8 cellular contexts compared by ENCODE assay signal in genomic region chr12:55822228-55822627, GRCh38. TPM values are rescaled to one million over a fixed set of nuclear protein-coding genes. Genes with fewer than 3 reads are reported as not detected.
A peak's percentile ranks its signal among the peaks of the same experiment; 100 is the strongest.
DNase-seq lines count a peak whose midpoint lies in the region; ATAC-seq and TF ChIP-seq lines count a peak whose summit lies in the region.

No MANE protein-coding gene starts in this region.

- H3K4me1 ChIP-seq in Peyer's patch (peaks cover 0 to 45% (median 3%) of the 10 kb centered on the region in 4 donors), transverse colon (peaks cover 0 to 43% (median 22%) of the 10 kb centered on the region in 4 donors)

- TF ChIP-seq CTCF in natural killer cell (IDR thresholded peaks at IDR 0.05) (no peak), Peyer's patch (IDR thresholded peaks at IDR 0.05) (peak in 4 of 6 experiments; percentile 7 to 24 (median 22)), epithelial cell of proximal tubule (conservative IDR thresholded peaks at IDR 0.05; ENCODE audit: low read depth, low read length) (peak; percentile 74), transverse colon (IDR thresholded peaks at IDR 0.05) (peak in 3 of 5 experiments; percentile 12 to 25 (median 18))

- H3K4me1 Mint-ChIP-seq in natural killer cell = peaks cover 20 to 22% of the 10 kb centered on the region in 2 donors
- peaks cover 31 to 32% of the 10 kb centered on the region in 2 donors for H3K4me1 Mint-ChIP-seq in natural killer cell treated with Interleukin-12 subunit alpha and Interleukin-12 subunit beta and Interleukin-15 and Interleukin-18, amount 100 ng/mL, for 72 hours (ENCODE audit: low read depth in 2 of 2)

- no peak for TF ChIP-seq POLR2A in Peyer's patch (IDR thresholded peaks at IDR 0.05)
- no peak for TF ChIP-seq POLR2A in transverse colon (IDR thresholded peaks at IDR 0.05)

- no peak overlapping the region for H3K4me3 Mint-ChIP-seq in natural killer cell
- no peak overlapping the region for H3K4me3 Mint-ChIP-seq in natural killer cell treated with Interleukin-12 subunit alpha and Interleukin-12 subunit beta and Interleukin-15 and Interleukin-18, amount 100 ng/mL, for 72 hours

- ATAC-seq in natural killer cell (no peak), HG02642 (IDR thresholded peaks at IDR 0.05; ENCODE audit: poor library complexity, unreplicated experiment) (no peak)
- ATAC-seq in natural killer cell treated with Interleukin-12 subunit alpha and Interleukin-12 subunit beta and Interleukin-15 and Interleukin-18, amount 100 ng/mL, for 72 hours = no peak

- 31 to 38% methylated on average over 5 to 6 of the region's 6 CpGs for WGBS in transverse colon (ENCODE audit: low coverage in 1 of 2), 2 donors

- DNase-seq in natural killer cell (no peak), Peyer's patch (peak in 1 of 3 donors; percentile 46), epithelial cell of proximal tubule (ENCODE audit: low read depth) (no peak), transverse colon (no peak), NCI-H146 treated with DMSO at 0.1 percent for 48 hours (lab: John Stamatoyannopoulos, UW; ENCODE audit: unreplicated experiment) (no peak)
- DNase-seq in natural killer cell treated with Interleukin-12 subunit alpha and Interleukin-12 subunit beta and Interleukin-15 and Interleukin-18, amount 100 ng/mL, for 72 hours (ENCODE audit: low spot score) = no peak
- DNase-seq in stimulated activated CD4-positive, alpha-beta T cell treated with anti-CD3 and anti-CD28 coated beads, Interleukin-2, amount 100 ng/mL, for 24 hours = no peak

- H3K27me3 Mint-ChIP-seq in natural killer cell (ENCODE audit: low read depth in 2 of 2) = no peaks in the 10 kb centered on the region
- no peaks in the 10 kb centered on the region for H3K27me3 Mint-ChIP-seq in natural killer cell treated with Interleukin-12 subunit alpha and Interleukin-12 subunit beta and Interleukin-15 and Interleukin-18, amount 100 ng/mL, for 72 hours

- no peak overlapping the region for H3K4me3 ChIP-seq in Peyer's patch
- H3K4me3 ChIP-seq in epithelial cell of proximal tubule (ENCODE audit: low read depth, low read length) = no peak overlapping the region
- no peak overlapping the region for H3K4me3 ChIP-seq in transverse colon

- in situ Hi-C loops in transverse colon (cut with MboI; ENCODE audit: low pct_ligation_motif_present in 1 of 4, low pct_unique_long_range_greater_than_20kb in 1 of 4, low sequenced_read_pairs in 3 of 4) = loop anchor here in 1 of 4 donors (25.0 kb wide), 1 partner anchor 115 kb away; the partner anchor contains the start of genes DGKA and PYM1

- no peak for TF ChIP-seq EP300 in transverse colon (IDR thresholded peaks at IDR 0.05; ENCODE audit: low read depth)

- no peaks in the 10 kb centered on the region for H3K27me3 ChIP-seq in Peyer's patch
- no peaks in the 10 kb centered on the region for H3K27me3 ChIP-seq in transverse colon

- H3K9me3 Mint-ChIP-seq in natural killer cell = no peaks in the 10 kb centered on the region
- H3K9me3 Mint-ChIP-seq in natural killer cell treated with Interleukin-12 subunit alpha and Interleukin-12 subunit beta and Interleukin-15 and Interleukin-18, amount 100 ng/mL, for 72 hours = no peaks in the 10 kb centered on the region

- H3K36me3 ChIP-seq in Peyer's patch (peaks cover 0 to 36% (median 0%) of the 10 kb centered on the region in 3 donors), transverse colon (peaks cover 0 to 33% (median 13%) of the 10 kb centered on the region in 4 donors)

- H3K27ac Mint-ChIP-seq in natural killer cell = peak overlapping the region; percentile 8 to 44
- peak overlapping the region in 1 of 2 donors; percentile 63 for H3K27ac Mint-ChIP-seq in natural killer cell treated with Interleukin-12 subunit alpha and Interleukin-12 subunit beta and Interleukin-15 and Interleukin-18, amount 100 ng/mL, for 72 hours

- intact Hi-C loops in natural killer cell (cut with micrococcal nuclease) (no loop called here), transverse colon (cut with DNase I; ENCODE audit: low total_unique reads) (loop anchor here (10.0 kb wide), 1 partner anchor 77 kb away; the partner anchor contains the start of gene GDF11)

- no peak overlapping the region for H3K27ac ChIP-seq in Peyer's patch
- no peak overlapping the region for H3K27ac ChIP-seq in transverse colon

- no peaks in the 10 kb centered on the region for H3K9me3 ChIP-seq in Peyer's patch
- H3K9me3 ChIP-seq in transverse colon = no peaks in the 10 kb centered on the region

- H3K36me3 Mint-ChIP-seq in natural killer cell = no peaks in the 10 kb centered on the region
- H3K36me3 Mint-ChIP-seq in natural killer cell treated with Interleukin-12 subunit alpha and Interleukin-12 subunit beta and Interleukin-15 and Interleukin-18, amount 100 ng/mL, for 72 hours = peaks cover 12% of the 10 kb centered on the region

RNA-seq across cellular contexts. Expression of gene ORMDL2, which starts 4.4 kb away (rescaled TPM):
- total RNA-seq in natural killer cell (10 to 100 TPM; 21.3 to 36.3 (median 23.1) TPM), Peyer's patch (10 to 100 TPM in 3 of 4 donors, 1 to 10 TPM in 1; 5.0 to 31.2 (median 24.2) TPM), epithelial cell of proximal tubule (40.5 and 47.1 TPM in 2 replicates), transverse colon (10 to 100 TPM in 2 of 4 donors, 1 to 10 TPM in 2; 3.7 to 40.3 (median 21.7) TPM)
- 10 to 100 TPM; 36.9 to 56.7 TPM for total RNA-seq in natural killer cell treated with Interleukin-12 subunit alpha and Interleukin-12 subunit beta and Interleukin-15 and Interleukin-18, amount 100 ng/mL, for 72 hours

RNA-seq across cellular contexts. Expression of gene SARNP, which starts 4.7 kb away (rescaled TPM):
- total RNA-seq in natural killer cell (10 to 100 TPM; 50.5 to 57.0 (median 51.2) TPM), Peyer's patch (10 to 100 TPM; 21.9 to 60.2 (median 44.9) TPM), epithelial cell of proximal tubule (155 and 203 TPM in 2 replicates), transverse colon (10 to 100 TPM; 38.0 to 50.7 (median 45.0) TPM)
- 10 to 100 TPM; 68.0 to 74.9 TPM for total RNA-seq in natural killer cell treated with Interleukin-12 subunit alpha and Interleukin-12 subunit beta and Interleukin-15 and Interleukin-18, amount 100 ng/mL, for 72 hours

RNA-seq across cellular contexts. Expression of gene DNAJC14, which starts 7.2 kb away (rescaled TPM):
- 10 to 100 TPM; 27.7 to 37.3 (median 34.4) TPM for total RNA-seq in natural killer cell
- total RNA-seq in natural killer cell treated with Interleukin-12 subunit alpha and Interleukin-12 subunit beta and Interleukin-15 and Interleukin-18, amount 100 ng/mL, for 72 hours = 10 to 100 TPM; 38.8 to 40.0 TPM
- total RNA-seq in Peyer's patch = 10 to 100 TPM; 35.4 to 43.4 (median 43.0) TPM
- 24.7 and 41.5 TPM in 2 replicates for total RNA-seq in epithelial cell of proximal tubule
- total RNA-seq in transverse colon = 10 to 100 TPM; 10.3 to 35.4 (median 24.1) TPM

RNA-seq across cellular contexts. Expression of gene MMP19, which starts 20.5 kb away (rescaled TPM):
- under 1 TPM in 2 of 3 donors, not detected in 1; 0.45 to 0.88 TPM for total RNA-seq in natural killer cell
- under 1 TPM in 1 of 2 donors, not detected in 1; 0.24 TPM for total RNA-seq in natural killer cell treated with Interleukin-12 subunit alpha and Interleukin-12 subunit beta and Interleukin-15 and Interleukin-18, amount 100 ng/mL, for 72 hours
- 10 to 100 TPM in 1 of 4 donors, 1 to 10 TPM in 3; 3.3 to 44.6 (median 5.2) TPM for total RNA-seq in Peyer's patch
- 1.2 and 1.3 TPM in 2 replicates for total RNA-seq in epithelial cell of proximal tubule
- 10 to 100 TPM in 2 of 4 donors, 1 to 10 TPM in 2; 5.2 to 29.2 (median 14.8) TPM for total RNA-seq in transverse colon
